2 cellular contexts compared by ENCODE assay signal in genomic region chr2:119691189-119691588, GRCh38.
TF ChIP-seq lines count a peak whose summit lies in the region.

No MANE protein-coding gene starts in this region.

TF ChIP-seq in HepG2, 621 proteins besides CTCF, POLR2A, EP300 and RAD21 (continued from another document):
- TF ChIP-seq REST (IDR thresholded peaks at IDR 0.05; ENCODE audit: borderline replicate concordance in 1 of 2, low read depth in 1 of 2, low read length in 2 of 2) (peak in 1 of 2 experiments; percentile 82; a peak in 3 of 4 replicates), ZNF616 (CRISPR knock-in tag; IDR thresholded peaks at IDR 0.05; ENCODE audit: low read depth) (0 out of 2 replicates have a peak, but pooled peaks have one; percentile 23), MIER2 (CRISPR knock-in tag; IDR thresholded peaks at IDR 0.05) (peak; percentile 58; the same call in 1 of the 2 replicates), ZNF414 (CRISPR knock-in tag; IDR thresholded peaks at IDR 0.05) (no peak)

TF ChIP-seq in WTC11, 78 proteins besides CTCF, POLR2A, EP300 and RAD21 (continued from another document):
- no peak for TF ChIP-seq ZNF263 (CRISPR knock-in tag; IDR thresholded peaks at IDR 0.05; ENCODE audit: low read depth)
- no peak for TF ChIP-seq HMGA2 (CRISPR knock-in tag; IDR thresholded peaks at IDR 0.05)
- no peak for TF ChIP-seq USF1 (CRISPR knock-in tag; IDR thresholded peaks at IDR 0.05)
- TF ChIP-seq MLX (CRISPR knock-in tag; IDR thresholded peaks at IDR 0.05): no peak
- TF ChIP-seq SMAD4 (CRISPR knock-in tag; IDR thresholded peaks at IDR 0.05): no peak
- no peak for TF ChIP-seq E2F1 (CRISPR knock-in tag; IDR thresholded peaks at IDR 0.05)
- no peak for TF ChIP-seq HMGXB4 (CRISPR knock-in tag; IDR thresholded peaks at IDR 0.05)
- no peak for TF ChIP-seq ETV6 (CRISPR knock-in tag; IDR thresholded peaks at IDR 0.05)
- no peak for TF ChIP-seq NR3C1 (CRISPR knock-in tag; conservative IDR thresholded peaks at IDR 0.05; ENCODE audit: low read depth)
- no peak for TF ChIP-seq IRF2 (CRISPR knock-in tag; IDR thresholded peaks at IDR 0.05; ENCODE audit: borderline replicate concordance, low read depth)
- TF ChIP-seq ARID4B (CRISPR knock-in tag; IDR thresholded peaks at IDR 0.05; ENCODE audit: borderline replicate concordance): no peak
- no peak for TF ChIP-seq TP53 (CRISPR knock-in tag; IDR thresholded peaks at IDR 0.05)
- TF ChIP-seq USF2 (CRISPR knock-in tag; IDR thresholded peaks at IDR 0.05): no peak
- no peak for TF ChIP-seq FOXK1 (CRISPR knock-in tag; IDR thresholded peaks at IDR 0.05)
